Comparison of ENCODE assay signal across 1 cellular context in the genomic region with DNA sequence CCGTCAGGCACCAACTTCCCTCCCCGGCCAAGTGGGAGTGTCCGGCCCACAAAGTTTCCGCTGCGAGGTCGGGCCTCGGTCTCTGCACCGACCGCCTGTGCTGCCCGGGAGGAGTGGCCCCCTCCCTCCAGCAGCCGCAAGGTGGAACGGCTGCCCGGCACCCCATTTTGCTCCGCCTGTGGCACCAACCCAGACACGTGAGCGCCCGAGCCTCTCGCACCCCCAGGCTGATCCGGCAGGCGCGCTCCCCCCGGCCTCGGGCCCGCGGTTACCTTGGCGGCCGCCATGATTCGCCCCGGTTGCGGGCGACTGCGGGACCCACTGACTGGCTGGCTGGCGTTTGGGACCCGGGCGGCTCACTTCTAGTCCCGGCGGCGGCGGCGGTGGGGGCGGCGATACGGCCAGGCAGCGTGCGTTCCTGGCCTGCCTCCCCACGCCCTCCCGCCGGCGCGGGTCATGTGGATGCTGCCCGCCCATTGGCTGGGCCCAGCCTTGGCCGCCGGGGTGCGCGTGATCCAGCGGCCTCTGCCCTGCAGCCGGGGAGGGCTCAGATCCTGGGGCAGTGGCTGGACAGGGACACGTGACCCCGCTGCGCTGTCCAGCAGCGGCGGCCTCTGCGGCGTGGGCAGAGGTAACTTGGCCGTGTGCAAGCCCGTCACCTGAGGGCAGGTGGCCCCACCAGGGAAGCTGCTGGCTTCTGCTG.
TF ChIP-seq lines count a peak whose summit lies in the region.

A gene with protein sequence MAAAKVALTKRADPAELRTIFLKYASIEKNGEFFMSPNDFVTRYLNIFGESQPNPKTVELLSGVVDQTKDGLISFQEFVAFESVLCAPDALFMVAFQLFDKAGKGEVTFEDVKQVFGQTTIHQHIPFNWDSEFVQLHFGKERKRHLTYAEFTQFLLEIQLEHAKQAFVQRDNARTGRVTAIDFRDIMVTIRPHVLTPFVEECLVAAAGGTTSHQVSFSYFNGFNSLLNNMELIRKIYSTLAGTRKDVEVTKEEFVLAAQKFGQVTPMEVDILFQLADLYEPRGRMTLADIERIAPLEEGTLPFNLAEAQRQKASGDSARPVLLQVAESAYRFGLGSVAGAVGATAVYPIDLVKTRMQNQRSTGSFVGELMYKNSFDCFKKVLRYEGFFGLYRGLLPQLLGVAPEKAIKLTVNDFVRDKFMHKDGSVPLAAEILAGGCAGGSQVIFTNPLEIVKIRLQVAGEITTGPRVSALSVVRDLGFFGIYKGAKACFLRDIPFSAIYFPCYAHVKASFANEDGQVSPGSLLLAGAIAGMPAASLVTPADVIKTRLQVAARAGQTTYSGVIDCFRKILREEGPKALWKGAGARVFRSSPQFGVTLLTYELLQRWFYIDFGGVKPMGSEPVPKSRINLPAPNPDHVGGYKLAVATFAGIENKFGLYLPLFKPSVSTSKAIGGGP (minus strand): TSS at position 429 of the 703 bp plus-strand sequence. CDS start 142 bp downstream, at position 287.

TF ChIP-seq in K562, 482 proteins besides CTCF, POLR2A, EP300 and RAD21 (continued from another document and continues in another):
- TF ChIP-seq, protein P1, sequence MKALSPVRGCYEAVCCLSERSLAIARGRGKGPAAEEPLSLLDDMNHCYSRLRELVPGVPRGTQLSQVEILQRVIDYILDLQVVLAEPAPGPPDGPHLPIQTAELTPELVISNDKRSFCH (CRISPR knock-in tag; IDR thresholded peaks at IDR 0.05) = no peak
- TF ChIP-seq, protein P1 (tag; IDR thresholded peaks at IDR 0.05) = 0 out of 2 replicates have a peak, but pooled peaks have one; percentile 37
- TF ChIP-seq ZNF263 (CRISPR knock-in tag; IDR thresholded peaks at IDR 0.05; ENCODE audit: borderline replicate concordance) = peak; percentile 54
- TF ChIP-seq CBX3 (IDR thresholded peaks at IDR 0.05; ENCODE audit: borderline replicate concordance in 1 of 2, low read length in 2 of 2) = peak in 1 of 2 experiments; percentile 59; a peak in 2 of 3 replicates
- TF ChIP-seq SNIP1 (IDR thresholded peaks at IDR 0.05; ENCODE audit: low read depth) = no peak
- peak; percentile 97 for TF ChIP-seq CXXC5 (CRISPR knock-in tag; IDR thresholded peaks at IDR 0.05)
- TF ChIP-seq ZBTB49 (CRISPR knock-in tag; IDR thresholded peaks at IDR 0.05; ENCODE audit: borderline replicate concordance) = no peak; the same call in 1 of the 2 replicates
- TF ChIP-seq PHB2 (IDR thresholded peaks at IDR 0.05; ENCODE audit: low read depth) = peak; percentile 19; the same call in 1 of the 2 replicates
- peak; percentile 62 for TF ChIP-seq GABPA (tag; conservative IDR thresholded peaks at IDR 0.05; ENCODE audit: low read depth)
- peak; percentile 95 for TF ChIP-seq MYC (IDR thresholded peaks at IDR 0.05; ENCODE audit: low read depth, low read length)
- peak; percentile 92; the same call in 1 of the 2 replicates for TF ChIP-seq MYC (CRISPR knock-in tag; IDR thresholded peaks at IDR 0.05; ENCODE audit: borderline replicate concordance, low read depth)
- no peak for TF ChIP-seq BRD9 (IDR thresholded peaks at IDR 0.05; ENCODE audit: low read depth, partially characterized antibody)
- TF ChIP-seq SNRNP70 (optimal IDR thresholded peaks at IDR 0.05; ENCODE audit: low read depth, low read length) = no peak
- TF ChIP-seq SP1 (CRISPR knock-in tag; IDR thresholded peaks at IDR 0.05) = peak; percentile 89
- no peak for TF ChIP-seq DDX20 (tag; IDR thresholded peaks at IDR 0.05; ENCODE audit: low read depth)
- TF ChIP-seq CEBPG (CRISPR knock-in tag; IDR thresholded peaks at IDR 0.05) = 0 out of 2 replicates have a peak, but pooled peaks have one; percentile 7
- TF ChIP-seq CEBPG (tag; conservative IDR thresholded peaks at IDR 0.05 in 1 of 2, IDR thresholded peaks at IDR 0.05 in 1 of 2) = no peak
- TF ChIP-seq FOXK2 (conservative IDR thresholded peaks at IDR 0.05 in 1 of 2, IDR thresholded peaks at IDR 0.05 in 1 of 2; ENCODE audit: low read depth in 2 of 2) = peak in 1 of 2 experiments; percentile 48; a peak in 1 of 4 replicates
- no peak for TF ChIP-seq ZNF121 (CRISPR knock-in tag; conservative IDR thresholded peaks at IDR 0.05)
- TF ChIP-seq RFX1 (IDR thresholded peaks at IDR 0.05) = no peak
- TF ChIP-seq RCOR1 (IDR thresholded peaks at IDR 0.05; ENCODE audit: borderline replicate concordance in 1 of 2, low read depth in 2 of 2, low read length in 2 of 2) = peak in 1 of 2 experiments; percentile 89; a peak in 2 of 4 replicates
- TF ChIP-seq PATZ1 (CRISPR knock-in tag; IDR thresholded peaks at IDR 0.05; ENCODE audit: borderline replicate concordance) = no peak
- TF ChIP-seq TEAD2 (tag; IDR thresholded peaks at IDR 0.05) = no peak
- no peak for TF ChIP-seq MTF1 (CRISPR knock-in tag; IDR thresholded peaks at IDR 0.05; ENCODE audit: borderline replicate concordance)
- TF ChIP-seq TBP (optimal IDR thresholded peaks at IDR 0.05; ENCODE audit: low read depth, low read length) = peak; percentile 55
- TF ChIP-seq ZKSCAN1 (IDR thresholded peaks at IDR 0.05; ENCODE audit: low read depth, low read length) = peak; percentile 28; the same call in 1 of the 2 replicates
- no peak for TF ChIP-seq CREBBP (IDR thresholded peaks at IDR 0.05; ENCODE audit: low read depth, low read length)
- no peak for TF ChIP-seq ZFP1 (CRISPR knock-in tag; IDR thresholded peaks at IDR 0.05)
- peak; percentile 97 for TF ChIP-seq TOE1 (IDR thresholded peaks at IDR 0.05; ENCODE audit: borderline replicate concordance)
- peak; percentile 85; the same call in 1 of the 2 replicates for TF ChIP-seq TOE1 (CRISPR knock-in tag; IDR thresholded peaks at IDR 0.05; ENCODE audit: borderline replicate concordance, low read depth)
- peak; percentile 80 for TF ChIP-seq E2F4 (CRISPR knock-in tag; IDR thresholded peaks at IDR 0.05; ENCODE audit: low read depth)
- TF ChIP-seq PRDM10 (IDR thresholded peaks at IDR 0.05; ENCODE audit: partially characterized antibody) = no peak
- TF ChIP-seq TCF3 (CRISPR knock-in tag; IDR thresholded peaks at IDR 0.05) = peak; percentile 70
- TF ChIP-seq, protein P2, sequence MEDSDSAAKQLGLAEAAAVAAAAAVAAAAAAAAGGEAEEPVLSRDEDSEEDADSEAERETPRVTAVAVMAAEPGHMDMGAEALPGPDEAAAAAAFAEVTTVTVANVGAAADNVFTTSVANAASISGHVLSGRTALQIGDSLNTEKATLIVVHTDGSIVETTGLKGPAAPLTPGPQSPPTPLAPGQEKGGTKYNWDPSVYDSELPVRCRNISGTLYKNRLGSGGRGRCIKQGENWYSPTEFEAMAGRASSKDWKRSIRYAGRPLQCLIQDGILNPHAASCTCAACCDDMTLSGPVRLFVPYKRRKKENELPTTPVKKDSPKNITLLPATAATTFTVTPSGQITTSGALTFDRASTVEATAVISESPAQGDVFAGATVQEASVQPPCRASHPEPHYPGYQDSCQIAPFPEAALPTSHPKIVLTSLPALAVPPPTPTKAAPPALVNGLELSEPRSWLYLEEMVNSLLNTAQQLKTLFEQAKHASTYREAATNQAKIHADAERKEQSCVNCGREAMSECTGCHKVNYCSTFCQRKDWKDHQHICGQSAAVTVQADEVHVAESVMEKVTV (CRISPR knock-in tag; IDR thresholded peaks at IDR 0.05) = no peak
- TF ChIP-seq JUND (IDR thresholded peaks at IDR 0.05; ENCODE audit: borderline replicate concordance, low read depth, low read length) = peak; percentile 64
- TF ChIP-seq JUND (tag; IDR thresholded peaks at IDR 0.05; ENCODE audit: borderline replicate concordance, low read depth, low read length) = no peak; the same call in 2 of the 3 replicates
- TF ChIP-seq CBFA2T2 (conservative IDR thresholded peaks at IDR 0.05) = peak; percentile 88
- no peak for TF ChIP-seq POU5F1 (IDR thresholded peaks at IDR 0.05; ENCODE audit: borderline replicate concordance, low read depth, low read length, partially characterized antibody)
- TF ChIP-seq LCOR (CRISPR knock-in tag; IDR thresholded peaks at IDR 0.05) = peak; percentile 75
- TF ChIP-seq ZNF408 (CRISPR knock-in tag; IDR thresholded peaks at IDR 0.05; ENCODE audit: low read depth) = no peak
- peak; percentile 46 for TF ChIP-seq CHD1 (IDR thresholded peaks at IDR 0.05; ENCODE audit: low read length)
- no peak for TF ChIP-seq ZNF41 (CRISPR knock-in tag; conservative IDR thresholded peaks at IDR 0.05)
- TF ChIP-seq, protein P3, sequence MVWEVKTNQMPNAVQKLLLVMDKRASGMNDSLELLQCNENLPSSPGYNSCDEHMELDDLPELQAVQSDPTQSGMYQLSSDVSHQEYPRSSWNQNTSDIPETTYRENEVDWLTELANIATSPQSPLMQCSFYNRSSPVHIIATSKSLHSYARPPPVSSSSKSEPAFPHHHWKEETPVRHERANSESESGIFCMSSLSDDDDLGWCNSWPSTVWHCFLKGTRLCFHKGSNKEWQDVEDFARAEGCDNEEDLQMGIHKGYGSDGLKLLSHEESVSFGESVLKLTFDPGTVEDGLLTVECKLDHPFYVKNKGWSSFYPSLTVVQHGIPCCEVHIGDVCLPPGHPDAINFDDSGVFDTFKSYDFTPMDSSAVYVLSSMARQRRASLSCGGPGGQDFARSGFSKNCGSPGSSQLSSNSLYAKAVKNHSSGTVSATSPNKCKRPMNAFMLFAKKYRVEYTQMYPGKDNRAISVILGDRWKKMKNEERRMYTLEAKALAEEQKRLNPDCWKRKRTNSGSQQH (CRISPR knock-in tag; IDR thresholded peaks at IDR 0.05) = 0 out of 2 replicates have a peak, but pooled peaks have one; percentile 57
